In the genomic region with DNA sequence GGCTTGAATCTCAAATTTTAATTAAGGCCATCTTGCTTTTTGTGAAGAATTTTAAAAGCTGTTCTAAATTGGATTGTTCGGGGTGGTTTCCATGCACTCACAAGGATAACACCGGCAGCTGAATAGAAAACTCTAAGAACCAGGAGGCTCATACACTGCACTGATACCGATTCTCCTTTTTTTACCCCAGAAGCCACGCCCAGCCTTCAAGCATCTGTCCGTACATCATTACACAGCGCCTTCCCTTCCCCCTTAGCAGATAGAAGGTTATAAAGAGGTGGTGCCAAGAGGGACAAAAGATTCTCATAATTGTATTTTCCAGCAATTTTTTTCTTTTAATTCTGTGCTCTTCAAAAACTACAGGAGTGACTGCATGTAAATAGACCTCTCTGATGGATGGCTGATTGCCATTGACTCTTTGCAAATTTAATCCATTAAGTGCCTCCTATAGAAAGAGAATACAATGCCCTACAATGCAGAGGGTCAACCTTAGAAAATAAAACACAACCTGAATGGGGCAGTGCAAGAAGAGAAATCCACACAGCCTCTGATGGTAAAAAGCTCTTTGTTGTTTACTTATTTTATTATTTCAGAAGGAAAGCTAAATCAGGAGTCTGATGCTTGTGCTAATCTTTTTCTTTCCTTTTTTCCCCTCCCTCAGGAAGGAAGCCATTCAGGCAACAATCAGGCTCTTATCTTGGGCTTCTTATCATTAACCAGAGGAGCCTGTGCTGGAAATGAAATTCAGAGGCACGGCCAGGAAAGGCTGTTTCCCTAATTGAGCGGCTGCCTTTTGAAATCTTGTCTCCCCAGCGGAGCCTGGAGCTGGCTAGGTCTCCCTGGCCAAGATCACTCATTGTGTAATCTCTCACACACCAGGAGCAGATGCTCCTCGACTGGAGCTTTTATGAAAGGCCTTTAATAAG, we compare ENCODE assay signal across 10 cellular contexts.
DNase-seq lines count a peak whose midpoint lies in the region; ATAC-seq and TF ChIP-seq lines count a peak whose summit lies in the region.
"Had no signal": no experiment of that assay in that cellular context is flagged by ENCODE, and none has a peak within 500 bp of the region (broad histone marks: within the 10 kb centered on the region; RNA-seq: fewer than 3 reads in every experiment).

No MANE protein-coding gene starts in this region.

- DNase-seq in WERI-Rb-1 (peak; percentile 79), hepatocyte (ENCODE audit: low spot score) (peak; percentile 68), smooth muscle cell (lab: John Stamatoyannopoulos, UW; ENCODE audit: unreplicated experiment) (no peak), osteocyte (ENCODE audit: extremely low spot score, unreplicated experiment) (no peak), NCI-H2196 (lab: John Stamatoyannopoulos, UW; ENCODE audit: unreplicated experiment) (no peak)
- no peak for DNase-seq in central memory CD4-positive, alpha-beta T cell
- DNase-seq: cerebellar nuclear complex, NCI-H1694 treated with DMSO at 0.1 percent for 48 hours had no signal

- WGBS in hepatocyte (ENCODE audit: low lambda C conversion rate, missing lambda C conversion rate), result 32% methylated on average over 10 of the region's 10 CpGs
- 34% methylated on average over 10 of the region's 10 CpGs for WGBS in smooth muscle cell (ENCODE audit: low lambda C conversion rate)

- H3K4me1 ChIP-seq in HUES6 (ENCODE audit: control insufficient read depth, insufficient read depth, low read length), result peaks cover 18% of the 10 kb centered on the region
- peaks cover 15% of the 10 kb centered on the region for H3K4me1 ChIP-seq in hepatocyte (ENCODE audit: insufficient read depth)
- H3K4me1 ChIP-seq in smooth muscle cell (ENCODE audit: low read depth), result peaks cover 5% of the 10 kb centered on the region

- no peak overlapping the region for H3K4me3 Mint-ChIP-seq in osteocyte (ENCODE audit: unreplicated experiment)

- H3K4me3 ChIP-seq in HUES6 (ENCODE audit: low read depth, low read length) (no peak overlapping the region), WERI-Rb-1 (ENCODE audit: low read depth, low read length) (peak overlapping the region; percentile 11; the same call in 1 of the 2 replicates), hepatocyte (no peak overlapping the region), smooth muscle cell (no peak overlapping the region)

- H3K4me2 ChIP-seq in hepatocyte (peak overlapping the region; percentile 29), smooth muscle cell (peak overlapping the region; percentile 73)

- H3K9me3 Mint-ChIP-seq in osteocyte (ENCODE audit: unreplicated experiment), result peaks cover 35% of the 10 kb centered on the region

- H3K27ac Mint-ChIP-seq in osteocyte (ENCODE audit: unreplicated experiment), result no peak overlapping the region

- H3K79me2 ChIP-seq in hepatocyte (no peaks in the 10 kb centered on the region), smooth muscle cell (ENCODE audit: low read depth) (no peaks in the 10 kb centered on the region)

- H3K9ac ChIP-seq in HUES6 (ENCODE audit: low read length) (no peak overlapping the region), smooth muscle cell (ENCODE audit: low read depth) (no peak overlapping the region)

- TF ChIP-seq CTCF in WERI-Rb-1 (IDR thresholded peaks at IDR 0.05; ENCODE audit: low read depth, low read length) (no peak), hepatocyte (IDR thresholded peaks at IDR 0.05; ENCODE audit: poor library complexity) (no peak), smooth muscle cell (IDR thresholded peaks at IDR 0.05; ENCODE audit: borderline replicate concordance, insufficient read depth, poor library complexity, severe bottlenecking) (no peak), osteocyte (IDR thresholded peaks at IDR 0.05) (no peak)

- H3K27me3 Mint-ChIP-seq in osteocyte (ENCODE audit: unreplicated experiment), result no peaks in the 10 kb centered on the region

- peaks cover 23% of the 10 kb centered on the region for H3K9me3 ChIP-seq in HUES6 (ENCODE audit: control insufficient read depth, insufficient read depth, low read depth, low read length)
- peaks cover 13% of the 10 kb centered on the region for H3K9me3 ChIP-seq in WERI-Rb-1 (ENCODE audit: severe bottlenecking)
- peaks cover 10% of the 10 kb centered on the region for H3K9me3 ChIP-seq in hepatocyte (ENCODE audit: low read depth)
- H3K9me3 ChIP-seq in smooth muscle cell (replicated peaks; ENCODE audit: low read depth), result no peaks in the 10 kb centered on the region

- ATAC-seq in GM18517 (IDR thresholded peaks at IDR 0.05; ENCODE audit: unreplicated experiment), result no peak

- H2AFZ ChIP-seq in hepatocyte (no peak overlapping the region), smooth muscle cell (ENCODE audit: low read depth) (peak overlapping the region; percentile 80)

- H3K27ac ChIP-seq in HUES6 (ENCODE audit: low read depth, low read length) (peak overlapping the region; percentile 44; the same call in 1 of the 2 replicates), WERI-Rb-1 (peak overlapping the region; percentile 72), hepatocyte (peak overlapping the region; percentile 4), smooth muscle cell (ENCODE audit: low read depth) (peak overlapping the region; percentile 34)

- H3K4me1 Mint-ChIP-seq in osteocyte (ENCODE audit: unreplicated experiment), result peaks cover 5% of the 10 kb centered on the region

- H3K9me2 ChIP-seq in hepatocyte (replicated peaks; ENCODE audit: insufficient read depth), result no peaks in the 10 kb centered on the region

- no peaks in the 10 kb centered on the region for H3K27me3 ChIP-seq in HUES6 (ENCODE audit: control insufficient read depth, insufficient read depth, low read length)
- H3K27me3 ChIP-seq in WERI-Rb-1 (ENCODE audit: insufficient read depth, low read depth, severe bottlenecking), result no peaks in the 10 kb centered on the region
- no peaks in the 10 kb centered on the region for H3K27me3 ChIP-seq in hepatocyte
- no peaks in the 10 kb centered on the region for H3K27me3 ChIP-seq in smooth muscle cell (ENCODE audit: low read depth)

- peaks cover 9% of the 10 kb centered on the region for H3K36me3 Mint-ChIP-seq in osteocyte (ENCODE audit: unreplicated experiment)

- no peaks in the 10 kb centered on the region for H3F3A ChIP-seq in smooth muscle cell (ENCODE audit: low read depth)

- H4K20me1 ChIP-seq in hepatocyte (ENCODE audit: insufficient read depth, poor library complexity, severe bottlenecking) (no peaks in the 10 kb centered on the region), smooth muscle cell (ENCODE audit: low read depth) (no peaks in the 10 kb centered on the region)

- H3K36me3 ChIP-seq in HUES6 (ENCODE audit: control insufficient read depth, insufficient read depth, low read length), result no peaks in the 10 kb centered on the region
- H3K36me3 ChIP-seq in WERI-Rb-1, result no peaks in the 10 kb centered on the region
- no peaks in the 10 kb centered on the region for H3K36me3 ChIP-seq in hepatocyte (replicated peaks; ENCODE audit: insufficient read depth, low read depth)
- no peaks in the 10 kb centered on the region for H3K36me3 ChIP-seq in smooth muscle cell (ENCODE audit: low read depth)

Comparison
In these comparisons a context has a peak if more than half of its experiments do, and no peak if none do; other contexts are left out.
1. H3K27ac ChIP-seq: peak in every context shown above with its lines; median percentile 72 in WERI-Rb-1; 44 in HUES6; 34 in smooth muscle cell; 4 in hepatocyte.
2. DNase-seq: peak in WERI-Rb-1 (single experiment) and hepatocyte (single experiment); none in smooth muscle cell (single experiment), osteocyte (single experiment), central memory CD4-positive, alpha-beta T cell (single experiment) and NCI-H2196 (single experiment).